ENCODE assay signal across 33 cellular contexts in genomic region chr16:50642349-50642748, GRCh38. TPM values are rescaled to one million over a fixed set of nuclear protein-coding genes. Genes with fewer than 3 reads are reported as not detected.
"Had no signal": no experiment of that assay in that cellular context is flagged by ENCODE, and none has a peak within 500 bp of the region (broad histone marks: within the 10 kb centered on the region; RNA-seq: fewer than 3 reads in every experiment).

No MANE protein-coding gene starts in this region.

- H3K4me3 ChIP-seq: body of pancreas, right lobe of liver, stomach, thyroid gland, upper lobe of left lung, vagina had no signal

- H3K36me3 ChIP-seq: neutrophil, right lobe of liver, thyroid gland, upper lobe of left lung, vagina had no signal

- H3K27me3 ChIP-seq: body of pancreas, neutrophil, right lobe of liver, stomach, thyroid gland, upper lobe of left lung, vagina had no signal

- DNase-seq: activated B cell treated with CpG ODN at 0.5 μM for 24 hours; activated CD4-positive, alpha-beta T cell treated with anti-CD3 and anti-CD28 coated beads, Interleukin-2, amount 50 U/mL, for 1 hour; activated CD8-positive, alpha-beta memory T cell treated with anti-CD3 and anti-CD28 coated beads, Interleukin-2, amount 50 U/mL, for 4 hours; activated effector memory CD4-positive, alpha-beta T cell treated with Interleukin-2 at 50 U/mL for 16 hours; activated naive CD4-positive, alpha-beta T cell treated with anti-CD3 and anti-CD28 coated beads, Interleukin-2, amount 50 U/mL, for 16 hours; activated T-cell treated with anti-CD3 and anti-CD28 coated beads, Interleukin-2, amount 50 U/mL, for 1 hour; aorta; body of pancreas; cortex of kidney; effector memory CD8-positive, alpha-beta T cell; erythroblast; hypothalamus; immature natural killer cell; kidney; left colon; mammary epithelial cell; naive B cell; nephron progenitor cell; right lobe of liver; stimulated activated CD4-positive, alpha-beta T cell treated with anti-CD3 and anti-CD28 coated beads, Interleukin-12 subunit alpha, Interleukin-12 subunit beta, amount 100 ng/mL, for 4 hours; stimulated activated CD4-positive, alpha-beta T cell treated with anti-CD3 and anti-CD28 coated beads, Interleukin-4, amount 100 ng/mL, for 1 hour; stomach; T-helper 1 cell; thyroid gland; upper lobe of left lung had no signal

- H3K27ac ChIP-seq: body of pancreas, neutrophil, right lobe of liver, stomach, thyroid gland, upper lobe of left lung, vagina had no signal

- H3K27ac Mint-ChIP-seq: activated B cell treated with CpG ODN at 0.5 μM for 24 hours; effector memory CD8-positive, alpha-beta T cell; immature natural killer cell; nephron progenitor cell; T-helper 2 cell treated with Interferon-gamma antibody and Interleukin-4, amounts not matched to agents 5 μg/mL and 100 μg/mL, for 36 hours had no signal

- ATAC-seq: body of pancreas; effector memory CD8-positive, alpha-beta T cell; left colon had no signal

- H3K4me1 Mint-ChIP-seq: activated B cell treated with CpG ODN at 0.5 μM for 24 hours had no signal

- H3K36me3 Mint-ChIP-seq: immature natural killer cell, naive B cell had no signal

- H3K4me3 Mint-ChIP-seq: activated B cell treated with CpG ODN at 0.5 μM for 24 hours; effector memory CD8-positive, alpha-beta T cell; immature natural killer cell; naive B cell; nephron progenitor cell; T-helper 2 cell treated with Interferon-gamma antibody and Interleukin-4, amounts not matched to agents 5 μg/mL and 100 μg/mL, for 36 hours had no signal

- H3K9me3 Mint-ChIP-seq: activated B cell treated with CpG ODN at 0.5 μM for 24 hours; effector memory CD8-positive, alpha-beta T cell; immature natural killer cell; naive B cell; nephron progenitor cell; T-helper 2 cell treated with Interferon-gamma antibody and Interleukin-4, amounts not matched to agents 5 μg/mL and 100 μg/mL, for 36 hours had no signal

RNA-seq across cellular contexts. Expression of gene SNX20, which starts 38.8 kb away (rescaled TPM):
- total RNA-seq: cerebellum, fibroblast of lung, fibroblast of villous mesenchyme, mammary epithelial cell, osteocyte, renal cortical epithelial cell had no signal

RNA-seq across cellular contexts. Expression of gene NOD2, which starts 51.1 kb away (rescaled TPM):
- total RNA-seq: fibroblast of villous mesenchyme, osteocyte had no signal
